In the genomic region with DNA sequence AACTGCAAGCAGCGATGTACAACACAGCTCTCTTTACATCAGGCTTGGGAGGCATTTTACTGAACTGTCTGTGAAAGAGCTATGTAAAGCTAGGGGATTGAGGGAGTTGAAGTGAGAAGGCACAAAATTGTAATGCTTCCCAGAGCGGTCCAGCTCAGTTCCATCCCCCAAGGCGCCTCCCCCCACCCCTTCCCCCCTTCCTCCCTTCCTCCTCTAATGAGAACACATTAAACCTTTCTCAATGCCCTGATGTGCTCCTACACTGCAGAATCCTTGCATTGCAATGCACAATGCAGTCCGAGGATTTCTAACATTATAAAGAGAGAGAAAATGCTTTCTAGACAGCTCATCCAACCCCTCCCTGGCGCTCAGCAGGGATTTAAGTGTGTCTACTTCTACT, we compare ENCODE assay signal across 22 cellular contexts.
A peak's percentile ranks its signal among the peaks of the same experiment; 100 is the strongest.
DNase-seq lines count a peak whose midpoint lies in the region; ATAC-seq, FAIRE-seq and TF ChIP-seq lines count a peak whose summit lies in the region.
"Had no signal": no experiment of that assay in that cellular context is flagged by ENCODE, and none has a peak within 500 bp of the region (broad histone marks: within the 10 kb centered on the region; RNA-seq: fewer than 3 reads in every experiment).

No MANE protein-coding gene starts in this region.

- DNase-seq in cardiac muscle cell (ENCODE audit: low read depth in 1 of 2, low spot score in 1 of 2) (peak in 1 of 2 donors; percentile 13), heart right ventricle (no peak), midbrain (lab: John Stamatoyannopoulos, UW) (peak; percentile 39), urothelium cell line (ENCODE audit: low spot score) (no peak), CD1c-positive myeloid dendritic cell (ENCODE audit: extremely low spot score) (no peak), cortex of kidney (lab: John Stamatoyannopoulos, UW) (no peak)
- DNase-seq: 8988T; activated CD4-positive, alpha-beta memory T cell treated with anti-CD3 and anti-CD28 coated beads for 36 hours; activated naive CD8-positive, alpha-beta T cell treated with anti-CD3 and anti-CD28 coated beads, Interleukin-2, amount 10 ng/mL, durations not matched to agents 7 days and 5 days; activated T-cell treated with anti-CD3 and anti-CD28 coated beads, Interleukin-2, amount 50 U/mL, for 72 hours; HFFc6; KG1; NCI-H1048; NCI-H2107; NCI-H748 treated with DMSO at 0.1 percent for 48 hours; SW 1271; transverse colon had no signal

- H3K4me1 ChIP-seq in cardiac muscle cell (ENCODE audit: low read depth) (peaks cover 32% of the 10 kb centered on the region), heart right ventricle (no peaks in the 10 kb centered on the region), endocrine pancreas (ENCODE audit: control insufficient read depth, insufficient read depth, low read length) (peaks cover 20% of the 10 kb centered on the region)
- H3K4me1 ChIP-seq: parathyroid adenoma had no signal

- H3K27ac ChIP-seq in cardiac muscle cell (peak overlapping the region; percentile 50), heart right ventricle (no peak overlapping the region)
- H3K27ac ChIP-seq: epithelial cell of prostate, parathyroid adenoma, transverse colon had no signal

- ATAC-seq in heart right ventricle (no peak), GM21447 (IDR thresholded peaks at IDR 0.05; ENCODE audit: unreplicated experiment) (no peak)
- ATAC-seq: activated T-cell treated with anti-CD3 and anti-CD28 coated beads, Interleukin-2, amount 50 U/mL, for 72 hours; stimulated activated effector memory CD8-positive, alpha-beta T cell treated with anti-CD3 and anti-CD28 coated beads, Interleukin-12 subunit alpha, Interleukin-12 subunit beta, amount 100 ng/mL, for 72 hours had no signal

- FAIRE-seq in urothelium cell line (lab: Jason Lieb, UNC): no peak

- no peaks in the 10 kb centered on the region for H3K36me3 ChIP-seq in cardiac muscle cell
- H3K36me3 ChIP-seq in heart right ventricle: no peaks in the 10 kb centered on the region
- no peaks in the 10 kb centered on the region for H3K36me3 ChIP-seq in endocrine pancreas (ENCODE audit: control insufficient read depth, insufficient read depth, low read length)
- H3K36me3 ChIP-seq: transverse colon had no signal

- intact Hi-C loops in heart right ventricle (cut with DNase I): no loop called here

- H3K9ac ChIP-seq in endocrine pancreas (ENCODE audit: control insufficient read depth, insufficient read depth, low read length): no peak overlapping the region
- H3K9ac ChIP-seq: parathyroid adenoma had no signal

- WGBS in heart right ventricle, 2 donors: 42 to 45% methylated on average over 5 of the region's 5 CpGs

- H3K27me3 ChIP-seq in cardiac muscle cell: no peaks in the 10 kb centered on the region
- H3K27me3 ChIP-seq in heart right ventricle: peaks cover 0 to 1% (median 0%) of the 10 kb centered on the region in 7 donors
- H3K27me3 ChIP-seq in endocrine pancreas (ENCODE audit: control insufficient read depth, insufficient read depth, low read length): no peaks in the 10 kb centered on the region
- H3K27me3 ChIP-seq: transverse colon had no signal

- TF ChIP-seq CTCF in cardiac muscle cell (IDR thresholded peaks at IDR 0.05; ENCODE audit: low read depth, low read length) (no peak), heart right ventricle (IDR thresholded peaks at IDR 0.05) (no peak)

- no peak overlapping the region for H3K4me3 ChIP-seq in cardiac muscle cell
- H3K4me3 ChIP-seq in heart right ventricle: no peak overlapping the region
- H3K4me3 ChIP-seq in endocrine pancreas (ENCODE audit: control insufficient read depth, insufficient read depth, low read length): peak overlapping the region; percentile 4
- H3K4me3 ChIP-seq: transverse colon had no signal

- no peaks in the 10 kb centered on the region for H3K9me3 ChIP-seq in cardiac muscle cell (ENCODE audit: low read depth)
- no peaks in the 10 kb centered on the region for H3K9me3 ChIP-seq in heart right ventricle
- no peaks in the 10 kb centered on the region for H3K9me3 ChIP-seq in endocrine pancreas (ENCODE audit: control insufficient read depth, low read length)
- H3K9me3 ChIP-seq: transverse colon had no signal
